13 cellular contexts compared by ENCODE assay signal in the genomic region with DNA sequence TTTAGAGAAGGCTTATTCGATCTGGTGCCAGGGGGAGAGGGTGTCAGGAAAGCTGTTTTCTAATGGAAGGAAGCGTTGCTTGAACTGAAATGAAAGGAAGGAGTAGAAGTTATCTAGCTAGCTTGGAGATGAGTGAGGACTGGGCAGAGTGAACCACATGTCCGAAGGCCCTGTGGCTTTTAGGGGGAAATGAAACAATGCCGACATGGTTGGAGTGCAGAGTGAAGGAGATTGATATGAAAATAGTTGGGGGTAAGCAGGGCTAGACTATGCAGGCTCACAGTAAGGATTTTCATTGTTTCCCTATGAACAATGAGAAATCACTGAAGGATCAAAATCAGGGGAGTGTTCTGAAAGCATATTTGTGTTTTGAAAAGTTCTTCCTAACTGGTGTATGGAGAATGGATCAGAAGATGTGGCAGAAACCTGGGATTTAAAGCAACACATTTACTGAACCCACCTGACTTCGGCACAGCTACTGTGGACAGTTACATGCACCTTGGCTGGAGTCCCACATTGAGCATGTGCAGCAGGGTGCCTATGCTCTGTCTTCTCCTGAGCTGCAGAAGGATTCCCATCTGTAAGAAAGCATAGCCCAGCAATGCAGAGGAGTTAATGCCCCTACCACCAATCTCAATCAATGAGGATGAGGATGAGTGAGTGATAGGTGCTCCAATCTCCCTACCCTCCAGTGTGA.
"Had no signal": no experiment of that assay in that cellular context is flagged by ENCODE, and none has a peak within 500 bp of the region (broad histone marks: within the 10 kb centered on the region; RNA-seq: fewer than 3 reads in every experiment).

No MANE protein-coding gene starts in this region.

- H3K9me3 ChIP-seq: left lung, spleen, testis had no signal

- H3K4me1 ChIP-seq: left lung, spleen, testis had no signal

- H3K4me3 ChIP-seq: coronary artery, left lung, spleen, testis had no signal

- DNase-seq: activated CD4-positive, alpha-beta T cell treated with anti-CD3 and anti-CD28 coated beads, Interleukin-2, amount 50 U/mL, for 4 hours; activated naive CD4-positive, alpha-beta T cell; activated naive CD8-positive, alpha-beta T cell treated with anti-CD3 and anti-CD28 coated beads for 36 hours; central memory CD4-positive, alpha-beta T cell; foreskin melanocyte; hypothalamus; left lung; nephron progenitor cell; nucleus accumbens; spleen; stimulated activated CD4-positive, alpha-beta T cell treated with anti-CD3 and anti-CD28 coated beads, Interleukin-4, amount 100 ng/mL, for 4 hours; testis had no signal

- H3K27ac ChIP-seq: coronary artery, left lung, spleen, testis had no signal

- H3K36me3 ChIP-seq: left lung, spleen had no signal

- H3K27me3 ChIP-seq: left lung, spleen, testis had no signal
